ENCODE assay signal across 12 cellular contexts in genomic region chr16:87076331-87076949, GRCh38.
A peak's percentile ranks its signal among the peaks of the same experiment; 100 is the strongest.
DNase-seq lines count a peak whose midpoint lies in the region; ATAC-seq and TF ChIP-seq lines count a peak whose summit lies in the region.
"Had no signal": no experiment of that assay in that cellular context is flagged by ENCODE, and none has a peak within 500 bp of the region (broad histone marks: within the 10 kb centered on the region; RNA-seq: fewer than 3 reads in every experiment).

No MANE protein-coding gene starts in this region.

- CTCF ChIA-PET in HEK293T (lab: Yijun Ruan, JAX) = interaction anchor here (1.7 kb wide), 1 partner anchor 14 kb away, joined by 10 read pairs; no protein-coding TSS in a partner anchor

- H3K27me3 Mint-ChIP-seq in GM23338 (ENCODE audit: insufficient read depth, low read depth, poor library complexity) = no peaks in the 10 kb centered on the region

- no peak overlapping the region for H2AFZ ChIP-seq in GM23338

- no peak for TF ChIP-seq CTCF in sigmoid colon (IDR thresholded peaks at IDR 0.05)
- no peak for TF ChIP-seq CTCF in GM23338 (conservative IDR thresholded peaks at IDR 0.05; ENCODE audit: low read depth in 2 of 2)
- no peak for TF ChIP-seq CTCF in right atrium auricular region (IDR thresholded peaks at IDR 0.05)

- peaks cover 22% of the 10 kb centered on the region for H3K9me3 Mint-ChIP-seq in GM23338

- WGBS in sigmoid colon, 2 donors = 88 to 91% methylated on average over 20 of the region's 20 CpGs

- ATAC-seq in left lobe of liver = no peak
- ATAC-seq in GM23338 = no peak; the same call in 2 of the 3 replicates

- H3K36me3 Mint-ChIP-seq in GM23338 (ENCODE audit: low read depth) = peaks cover 1% of the 10 kb centered on the region; the same call in 2 of the 3 replicates
- H3K36me3 Mint-ChIP-seq: CD4-positive, alpha-beta memory T cell had no signal

- no peak for TF ChIP-seq EP300 in sigmoid colon (IDR thresholded peaks at IDR 0.05)

- intact Hi-C loops in sigmoid colon (cut with DNase I) = no loop called here

- H4K20me1 ChIP-seq in GM23338 (replicated peaks; ENCODE audit: insufficient read depth) = no peaks in the 10 kb centered on the region

- no peak overlapping the region for H3K4me3 Mint-ChIP-seq in GM23338
- H3K4me3 Mint-ChIP-seq: CD4-positive, alpha-beta memory T cell had no signal

- H3K4me3 ChIP-seq in sigmoid colon (no peak overlapping the region), GM23338 (no peak overlapping the region), right atrium auricular region (no peak overlapping the region)

- H3K36me3 ChIP-seq in sigmoid colon = no peaks in the 10 kb centered on the region
- 0 out of 2 replicates have a peak, but pooled peaks cover 4% of the 10 kb centered on the region for H3K36me3 ChIP-seq in GM23338 (ENCODE audit: insufficient read depth)
- H3K36me3 ChIP-seq in right atrium auricular region = no peaks in the 10 kb centered on the region

- no peak overlapping the region for H3K4me2 ChIP-seq in GM23338
- H3K4me2 ChIP-seq: SK-N-SH had no signal

- TF ChIP-seq POLR2A in sigmoid colon (IDR thresholded peaks at IDR 0.05) = no peak

- DNase-seq in HEK293T (ENCODE audit: extremely low spot score) = no peak
- DNase-seq in cerebellum (ENCODE audit: low spot score) = peak; percentile 30
- DNase-seq in left lobe of liver (ENCODE audit: low spot score) = peak; percentile 16
- DNase-seq in sigmoid colon = peak; percentile 43
- no peak for DNase-seq in COLO829 (ENCODE audit: low spot score)
- DNase-seq in GM23338 (ENCODE audit: low spot score) = no peak
- DNase-seq in right atrium auricular region (ENCODE audit: low spot score) = no peak
- DNase-seq: CD4-positive, alpha-beta memory T cell; DMS79; NCI-H1105; NCI-H1694 had no signal

- H3K4me1 Mint-ChIP-seq in GM23338 = no peaks in the 10 kb centered on the region
- H3K4me1 Mint-ChIP-seq: CD4-positive, alpha-beta memory T cell had no signal

- H3K27ac Mint-ChIP-seq in GM23338 = no peak overlapping the region
- H3K27ac Mint-ChIP-seq: CD4-positive, alpha-beta memory T cell had no signal

- no peaks in the 10 kb centered on the region for H3K79me2 ChIP-seq in GM23338 (replicated peaks; ENCODE audit: insufficient read depth)

- peaks cover 0 to 14% (median 5%) of the 10 kb centered on the region in 4 donors for H3K9me3 ChIP-seq in sigmoid colon
- peaks cover 6 to 13% of the 10 kb centered on the region in 2 donors for H3K9me3 ChIP-seq in right atrium auricular region

- H3F3A ChIP-seq in GM23338 (replicated peaks; ENCODE audit: low read depth) = no peaks in the 10 kb centered on the region

- H3K4me1 ChIP-seq in sigmoid colon (no peaks in the 10 kb centered on the region), GM23338 (ENCODE audit: insufficient read depth) (no peaks in the 10 kb centered on the region), right atrium auricular region (no peaks in the 10 kb centered on the region)

- POLR2A ChIA-PET in HEK293T (lab: Yijun Ruan, JAX) = no interaction called here

- H3K9me2 ChIP-seq in GM23338 (ENCODE audit: insufficient read depth) = no peaks in the 10 kb centered on the region
- H3K9me2 ChIP-seq: SK-N-SH had no signal

- no peak overlapping the region for H3K27ac ChIP-seq in sigmoid colon
- H3K27ac ChIP-seq in GM23338 (ENCODE audit: low read depth) = no peak overlapping the region
- H3K27ac ChIP-seq in right atrium auricular region = no peak overlapping the region

- H3K27me3 ChIP-seq in sigmoid colon (no peaks in the 10 kb centered on the region), GM23338 (ENCODE audit: insufficient read depth) (no peaks in the 10 kb centered on the region), right atrium auricular region (no peaks in the 10 kb centered on the region)

TF ChIP-seq in HEK293T, 16 proteins besides CTCF, POLR2A, EP300 and RAD21:
- TF ChIP-seq ARNT (IDR thresholded peaks at IDR 0.05) = 0 out of 2 replicates have a peak, but pooled peaks have one; percentile 10
- no peak for TF ChIP-seq FOXK2 (IDR thresholded peaks at IDR 0.05)
TF ChIP-seq in HEK293T: peak in this region for 1.

TF ChIP-seq in GM23338, 12 proteins besides CTCF, POLR2A, EP300 and RAD21 (continues in another document):
- TF ChIP-seq EZH2phosphoT487 (IDR thresholded peaks at IDR 0.05; ENCODE audit: unreplicated experiment) (no peak), ZNF462 (CRISPR knock-in tag; IDR thresholded peaks at IDR 0.05) (no peak), NANOG (IDR thresholded peaks at IDR 0.05; ENCODE audit: borderline replicate concordance) (no peak), CREB1 (CRISPR knock-in tag; IDR thresholded peaks at IDR 0.05; ENCODE audit: low read depth) (no peak)
- TF ChIP-seq, protein P1, sequence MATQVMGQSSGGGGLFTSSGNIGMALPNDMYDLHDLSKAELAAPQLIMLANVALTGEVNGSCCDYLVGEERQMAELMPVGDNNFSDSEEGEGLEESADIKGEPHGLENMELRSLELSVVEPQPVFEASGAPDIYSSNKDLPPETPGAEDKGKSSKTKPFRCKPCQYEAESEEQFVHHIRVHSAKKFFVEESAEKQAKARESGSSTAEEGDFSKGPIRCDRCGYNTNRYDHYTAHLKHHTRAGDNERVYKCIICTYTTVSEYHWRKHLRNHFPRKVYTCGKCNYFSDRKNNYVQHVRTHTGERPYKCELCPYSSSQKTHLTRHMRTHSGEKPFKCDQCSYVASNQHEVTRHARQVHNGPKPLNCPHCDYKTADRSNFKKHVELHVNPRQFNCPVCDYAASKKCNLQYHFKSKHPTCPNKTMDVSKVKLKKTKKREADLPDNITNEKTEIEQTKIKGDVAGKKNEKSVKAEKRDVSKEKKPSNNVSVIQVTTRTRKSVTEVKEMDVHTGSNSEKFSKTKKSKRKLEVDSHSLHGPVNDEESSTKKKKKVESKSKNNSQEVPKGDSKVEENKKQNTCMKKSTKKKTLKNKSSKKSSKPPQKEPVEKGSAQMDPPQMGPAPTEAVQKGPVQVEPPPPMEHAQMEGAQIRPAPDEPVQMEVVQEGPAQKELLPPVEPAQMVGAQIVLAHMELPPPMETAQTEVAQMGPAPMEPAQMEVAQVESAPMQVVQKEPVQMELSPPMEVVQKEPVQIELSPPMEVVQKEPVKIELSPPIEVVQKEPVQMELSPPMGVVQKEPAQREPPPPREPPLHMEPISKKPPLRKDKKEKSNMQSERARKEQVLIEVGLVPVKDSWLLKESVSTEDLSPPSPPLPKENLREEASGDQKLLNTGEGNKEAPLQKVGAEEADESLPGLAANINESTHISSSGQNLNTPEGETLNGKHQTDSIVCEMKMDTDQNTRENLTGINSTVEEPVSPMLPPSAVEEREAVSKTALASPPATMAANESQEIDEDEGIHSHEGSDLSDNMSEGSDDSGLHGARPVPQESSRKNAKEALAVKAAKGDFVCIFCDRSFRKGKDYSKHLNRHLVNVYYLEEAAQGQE (IDR thresholded peaks at IDR 0.05; ENCODE audit: unreplicated experiment) = no peak

Comparison
In these comparisons a context has a peak if more than half of its experiments do, and no peak if none do; other contexts are left out.
1. DNase-seq: peak in cerebellum (single experiment), left lobe of liver (single experiment) and sigmoid colon (single experiment); none in HEK293T (single experiment), COLO829 (single experiment), GM23338 (single experiment) and right atrium auricular region (single experiment).